25 cellular contexts compared by ENCODE assay signal in the genomic region with DNA sequence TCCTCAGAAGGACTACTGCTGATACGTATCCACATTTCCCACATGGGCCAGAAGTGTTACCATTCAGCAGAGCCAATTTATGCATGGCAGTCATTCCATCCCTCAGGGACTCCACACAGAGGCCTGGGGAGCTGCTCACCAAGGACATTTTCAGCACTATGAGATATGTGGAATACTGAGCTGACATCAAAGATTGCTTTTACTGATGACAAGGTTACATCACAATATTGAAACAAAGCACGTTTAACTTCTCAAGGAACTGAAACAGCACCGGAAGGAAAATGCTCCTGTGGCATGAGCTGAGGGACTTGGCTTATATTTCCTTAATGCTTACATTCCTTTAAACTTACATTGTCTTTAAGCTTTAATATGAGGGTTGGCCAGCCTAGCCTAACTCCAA.
"Had no signal": no experiment of that assay in that cellular context is flagged by ENCODE, and none has a peak within 500 bp of the region (broad histone marks: within the 10 kb centered on the region; RNA-seq: fewer than 3 reads in every experiment).

No MANE protein-coding gene starts in this region.

- H3K27ac ChIP-seq: PC-9, VCaP had no signal

- DNase-seq: activated CD4-positive, alpha-beta memory T cell treated with anti-CD3 and anti-CD28 coated beads, Interleukin-2, amount 10 ng/mL, durations not matched to agents 7 days and 5 days; activated CD4-positive, alpha-beta T cell treated with anti-CD3 and anti-CD28 coated beads for 36 hours; activated CD4-positive, alpha-beta T cell treated with anti-CD3 and anti-CD28 coated beads, Interleukin-2, amount 50 U/mL, for 1 hour; activated gamma-delta T cell; activated naive CD4-positive, alpha-beta T cell treated with anti-CD3 and anti-CD28 coated beads for 36 hours; activated T-cell treated with anti-CD3 and anti-CD28 coated beads for 4 hours; activated T-cell treated with anti-CD3 and anti-CD28 coated beads, Interleukin-2, amount 50 U/mL, for 48 hours; amygdala; Kasumi-1; KBM-7; NCI-H1092 treated with DMSO at 0.1 percent for 48 hours; NCI-H1436; NCI-H1930; NCI-H2171; NCI-H2227 treated with DMSO at 0.1 percent for 48 hours; NCI-H446 treated with DMSO at 0.1 percent for 48 hours; NCI-H524 treated with DMSO at 0.1 percent for 48 hours; NCI-H748 treated with DMSO at 0.1 percent for 48 hours; SHP77 treated with DMSO at 0.1 percent for 48 hours; T-cell; T-helper 2 cell; T1000 had no signal

- H2AFZ ChIP-seq: PC-9 had no signal

- H3K4me3 ChIP-seq: PC-9 had no signal

- H3K4me2 ChIP-seq: PC-9 had no signal

- ATAC-seq: activated CD4-positive, alpha-beta T cell treated with anti-CD3 and anti-CD28 coated beads for 36 hours; activated T-helper 17 cell treated with anti-CD3 and anti-CD28 coated beads, Interleukin-2, amount 50 U/mL, for 72 hours; T-cell had no signal
